In genomic region chr6:52263709-52264320, GRCh38 we compare ENCODE assay signal across 1 cellular context.
TF ChIP-seq lines count a peak whose summit lies in the region.

No MANE protein-coding gene starts in this region.

TF ChIP-seq in HepG2, 621 proteins besides CTCF, POLR2A, EP300 and RAD21 (continued from another document):
- TF ChIP-seq XRCC5 (optimal IDR thresholded peaks at IDR 0.05; ENCODE audit: low read length), result peak; percentile 62
- TF ChIP-seq TOPORS (CRISPR knock-in tag; IDR thresholded peaks at IDR 0.05), result 0 out of 2 replicates have a peak, but pooled peaks have one; percentile 44
- TF ChIP-seq FOSL2 (CRISPR knock-in tag; IDR thresholded peaks at IDR 0.05), result peak; percentile 16; the same call in 1 of the 2 replicates
- TF ChIP-seq PPARG (CRISPR knock-in tag; conservative IDR thresholded peaks at IDR 0.05), result peak; percentile 48; the same call in 1 of the 2 replicates
- TF ChIP-seq RXRB (CRISPR knock-in tag; IDR thresholded peaks at IDR 0.05; ENCODE audit: borderline replicate concordance), result peak; percentile 30; the same call in 1 of the 2 replicates
- TF ChIP-seq SMAD3 (CRISPR knock-in tag; IDR thresholded peaks at IDR 0.05), result peak; percentile 42; the same call in 1 of the 2 replicates
- TF ChIP-seq PHF21A (CRISPR knock-in tag; IDR thresholded peaks at IDR 0.05), result no peak
- TF ChIP-seq TCF12 (IDR thresholded peaks at IDR 0.05), result no peak
- no peak for TF ChIP-seq TCF12 (CRISPR knock-in tag; IDR thresholded peaks at IDR 0.05)
- TF ChIP-seq RFX1 (IDR thresholded peaks at IDR 0.05), result no peak
- TF ChIP-seq SMYD3 (CRISPR knock-in tag; IDR thresholded peaks at IDR 0.05), result 0 out of 2 replicates have a peak, but pooled peaks have one; percentile 38
- no peak for TF ChIP-seq TRIM22 (IDR thresholded peaks at IDR 0.05)
- TF ChIP-seq BCL6 (CRISPR knock-in tag; IDR thresholded peaks at IDR 0.05), result peak; percentile 71
- peak; percentile 30; the same call in 1 of the 2 replicates for TF ChIP-seq POLR2AphosphoS5 (IDR thresholded peaks at IDR 0.05; ENCODE audit: low read depth, low read length)
- TF ChIP-seq ZNF292 (CRISPR knock-in tag; IDR thresholded peaks at IDR 0.05; ENCODE audit: borderline replicate concordance, low read depth), result no peak
- TF ChIP-seq PATZ1 (CRISPR knock-in tag; IDR thresholded peaks at IDR 0.05), result 0 out of 2 replicates have a peak, but pooled peaks have one; percentile 16
- 0 out of 2 replicates have a peak, but pooled peaks have one; percentile 28 for TF ChIP-seq ZNF44 (CRISPR knock-in tag; IDR thresholded peaks at IDR 0.05)
- 0 out of 2 replicates have a peak, but pooled peaks have one; percentile 53 for TF ChIP-seq MAZ (IDR thresholded peaks at IDR 0.05; ENCODE audit: borderline replicate concordance, low read depth, low read length)
- TF ChIP-seq MAZ (CRISPR knock-in tag; IDR thresholded peaks at IDR 0.05; ENCODE audit: low read depth), result no peak
- no peak for TF ChIP-seq FOXA1 (IDR thresholded peaks at IDR 0.05)
- no peak for TF ChIP-seq FOXA1 (CRISPR knock-in tag; IDR thresholded peaks at IDR 0.05)
- TF ChIP-seq KLF16 (CRISPR knock-in tag; IDR thresholded peaks at IDR 0.05), result 0 out of 4 replicates have a peak, but pooled peaks of 1 of the 2 experiments have one; percentile 18
- TF ChIP-seq BORCS8-MEF2B (CRISPR knock-in tag; IDR thresholded peaks at IDR 0.05), result 0 out of 2 replicates have a peak, but pooled peaks have one; percentile 30
- peak; percentile 56; the same call in 1 of the 2 replicates for TF ChIP-seq MIER3 (CRISPR knock-in tag; IDR thresholded peaks at IDR 0.05; ENCODE audit: borderline replicate concordance)
- peak; percentile 19; the same call in 1 of the 2 replicates for TF ChIP-seq TGIF2 (CRISPR knock-in tag; IDR thresholded peaks at IDR 0.05)
- TF ChIP-seq ZBTB38 (CRISPR knock-in tag; IDR thresholded peaks at IDR 0.05), result no peak
- 0 out of 2 replicates have a peak, but pooled peaks have one; percentile 43 for TF ChIP-seq CSRNP1 (CRISPR knock-in tag; IDR thresholded peaks at IDR 0.05)
- 0 out of 2 replicates have a peak, but pooled peaks have one; percentile 15 for TF ChIP-seq FOXA3 (CRISPR knock-in tag; IDR thresholded peaks at IDR 0.05)
- no peak for TF ChIP-seq TERF1 (CRISPR knock-in tag; IDR thresholded peaks at IDR 0.05)
- no peak for TF ChIP-seq REXO4 (CRISPR knock-in tag; IDR thresholded peaks at IDR 0.05; ENCODE audit: borderline replicate concordance)
- 0 out of 2 replicates have a peak, but pooled peaks have one; percentile 28 for TF ChIP-seq BRF2 (CRISPR knock-in tag; IDR thresholded peaks at IDR 0.05)
- TF ChIP-seq SALL1 (CRISPR knock-in tag; IDR thresholded peaks at IDR 0.05), result 0 out of 2 replicates have a peak, but pooled peaks have one; percentile 30
- TF ChIP-seq SUZ12 (IDR thresholded peaks at IDR 0.05; ENCODE audit: low read depth, low read length), result no peak
- peak; percentile 30; the same call in 1 of the 2 replicates for TF ChIP-seq ZSCAN5A (CRISPR knock-in tag; IDR thresholded peaks at IDR 0.05; ENCODE audit: borderline replicate concordance)
- TF ChIP-seq NR2F6 (IDR thresholded peaks at IDR 0.05), result peak; percentile 62
- peak; percentile 70 for TF ChIP-seq NR2F6 (CRISPR knock-in tag; IDR thresholded peaks at IDR 0.05)
- TF ChIP-seq ZNF556 (CRISPR knock-in tag; IDR thresholded peaks at IDR 0.05; ENCODE audit: borderline replicate concordance), result no peak
- TF ChIP-seq HBP1 (CRISPR knock-in tag; IDR thresholded peaks at IDR 0.05; ENCODE audit: low read depth), result no peak
- TF ChIP-seq KAT8 (CRISPR knock-in tag; IDR thresholded peaks at IDR 0.05), result peak; percentile 48; the same call in 1 of the 2 replicates
- TF ChIP-seq SAP130 (CRISPR knock-in tag; IDR thresholded peaks at IDR 0.05; ENCODE audit: low read depth), result 0 out of 2 replicates have a peak, but pooled peaks have one; percentile 15
- TF ChIP-seq CSRNP2 (CRISPR knock-in tag; conservative IDR thresholded peaks at IDR 0.05; ENCODE audit: low read depth), result no peak
- no peak for TF ChIP-seq ZBTB4 (CRISPR knock-in tag; IDR thresholded peaks at IDR 0.05; ENCODE audit: borderline replicate concordance)
- no peak for TF ChIP-seq RNF2 (conservative IDR thresholded peaks at IDR 0.05; ENCODE audit: low read depth)
- no peak for TF ChIP-seq ZNF17 (CRISPR knock-in tag; IDR thresholded peaks at IDR 0.05)
